In genomic region chr22:46250035-46250782, GRCh38 we compare ENCODE assay signal across 8 cellular contexts. TPM values are rescaled to one million over a fixed set of nuclear protein-coding genes. Genes with fewer than 3 reads are reported as not detected.
DNase-seq lines count a peak whose midpoint lies in the region; ATAC-seq and TF ChIP-seq lines count a peak whose summit lies in the region.

CDPF1 (minus strand) TSS chr22:46250293; CDS start chr22:46248284, 2,009 bp downstream.

- peak within 1 kb of the TSS; percentile 94 for H3K9ac ChIP-seq in OCI-LY1 (ENCODE audit: low read length)

- H3K9me3 ChIP-seq in OCI-LY1 (ENCODE audit: low read length) (peaks cover 6% of the 10 kb centered on the region; the same call in 1 of the 2 replicates), mucosa of descending colon (no peaks in the 10 kb centered on the region)

- H3K9me2 ChIP-seq in OCI-LY1 (ENCODE audit: low read depth, low read length) = no peaks in the 10 kb centered on the region

- H3K36me3 ChIP-seq in OCI-LY1 (ENCODE audit: insufficient read depth, low read length) (peaks cover 6% of the 10 kb centered on the region), mucosa of descending colon (ENCODE audit: low read depth) (no peaks in the 10 kb centered on the region)

- no peaks in the 10 kb centered on the region for H3K79me2 ChIP-seq in OCI-LY1 (ENCODE audit: insufficient read depth, low read length)

- in situ Hi-C loops in Caki2 (cut with HindIII; ENCODE audit: low pct_unique_long_range_greater_than_20kb, low sequenced_read_pairs) = loop anchor here (25.0 kb wide), 1 partner anchor 113 kb away; no protein-coding TSS in a partner anchor

- no peak for TF ChIP-seq CTCF in OCI-LY1 (IDR thresholded peaks at IDR 0.05; ENCODE audit: low read length)
- TF ChIP-seq CTCF in mucosa of descending colon (IDR thresholded peaks at IDR 0.05) = no peak

- peak within 1 kb of the TSS; percentile 76 for H3K4me2 ChIP-seq in OCI-LY1 (ENCODE audit: low read length)

- H3K27ac ChIP-seq in OCI-LY1 (ENCODE audit: low read depth, low read length, poor library complexity, severe bottlenecking) = peak within 1 kb of the TSS; percentile 22
- peak within 1 kb of the TSS; percentile 36 for H3K27ac ChIP-seq in epithelial cell of prostate

- H3F3A ChIP-seq in OCI-LY1 (ENCODE audit: insufficient read depth, low read length) = no peaks in the 10 kb centered on the region

- no peaks in the 10 kb centered on the region for H4K20me1 ChIP-seq in OCI-LY1 (ENCODE audit: insufficient read depth, low read length)

- no peak within 1 kb of the TSS for H2AFZ ChIP-seq in OCI-LY1 (ENCODE audit: low read length)

- H3K4me1 ChIP-seq in OCI-LY1 (ENCODE audit: insufficient read depth, low read length, severe bottlenecking) (peaks cover 21% of the 10 kb centered on the region), mucosa of descending colon (ENCODE audit: low read depth) (peaks cover 11% of the 10 kb centered on the region)

- H3K4me3 ChIP-seq in OCI-LY1 (ENCODE audit: low read depth, low read length, poor library complexity, severe bottlenecking) (peak within 1 kb of the TSS; percentile 84), mucosa of descending colon (peak within 1 kb of the TSS; percentile 54)

- DNase-seq in Caki2 (ENCODE audit: low read depth) = peak; percentile 88
- DNase-seq in HS-27A (ENCODE audit: low read depth) = peak; percentile 47
- DNase-seq in activated T-cell treated with anti-CD3 and anti-CD28 coated beads for 24 hours (ENCODE audit: low read depth) = peak; percentile 87
- DNase-seq in epithelial cell of prostate (ENCODE audit: low read depth, low spot score) = peak; percentile 26
- peak; percentile 94 to 97 (median 95) for DNase-seq in mucosa of descending colon
- peak; percentile 93 for DNase-seq in stimulated activated CD8-positive, alpha-beta memory T cell treated with anti-CD3 and anti-CD28 coated beads, Interleukin-4, amount 100 ng/mL, for 24 hours (ENCODE audit: low read depth)

- intact Hi-C loops in mucosa of descending colon (cut with DNase I, micrococcal nuclease) = no loop called here

- 0 out of 2 replicates have a peak, but pooled peaks cover under 1% of the 10 kb centered on the region for H3K27me3 ChIP-seq in OCI-LY1 (ENCODE audit: insufficient read depth, low read length)

- ATAC-seq in GM19467 (IDR thresholded peaks at IDR 0.05; ENCODE audit: unreplicated experiment) = peak; percentile 76
- ATAC-seq in mucosa of descending colon = peak; percentile 98

RNA-seq across cellular contexts. Expression of gene CDPF1, which starts in this region (rescaled TPM):
- total RNA-seq in Caki2 (2014; rRNA removed; shearing (Covaris generic); ENCODE audit: low replicate concordance) = 31.3 and 64.4 TPM in 2 replicates
- 10 to 100 TPM in 1 of 3 donors, 1 to 10 TPM in 2; 6.6 to 10.4 (median 6.7) TPM for total RNA-seq in mucosa of descending colon

Comparison
In these comparisons a context has a peak if more than half of its experiments do, and no peak if none do; other contexts are left out.
1. Peak in every context shown above with its lines: DNase-seq, ATAC-seq, H3K4me3 ChIP-seq and H3K27ac ChIP-seq.
2. DNase-seq: peak in every context shown above with its lines; median percentile 95 in mucosa of descending colon; 93 in stimulated activated CD8-positive, alpha-beta memory T cell treated with anti-CD3 and anti-CD28 coated beads, Interleukin-4, amount 100 ng/mL, for 24 hours; 88 in Caki2; 87 in activated T-cell treated with anti-CD3 and anti-CD28 coated beads for 24 hours; 47 in HS-27A; 26 in epithelial cell of prostate.